Comparison of ENCODE assay signal across 11 cellular contexts in the genomic region with DNA sequence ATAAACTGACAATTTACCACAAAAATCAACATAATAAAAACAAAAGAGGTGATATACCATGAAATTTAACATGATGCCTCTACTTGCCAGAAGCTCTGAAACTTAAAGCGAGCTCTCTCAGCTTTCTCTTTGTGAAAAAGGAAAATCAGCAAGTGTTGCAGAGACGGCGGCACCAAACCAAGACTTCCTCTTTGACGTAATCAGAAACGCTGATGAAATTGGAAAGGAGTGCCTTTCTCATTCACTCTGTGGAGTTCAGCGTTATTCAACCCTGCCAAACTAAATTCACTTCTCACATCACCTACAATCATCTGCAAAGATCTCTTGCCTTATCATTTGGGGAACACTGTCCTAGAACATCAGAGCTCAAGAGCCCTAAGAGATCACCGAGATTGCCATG. TPM values are rescaled to one million over a fixed set of nuclear protein-coding genes. Genes with fewer than 3 reads are reported as not detected.
DNase-seq lines count a peak whose midpoint lies in the region; ATAC-seq and TF ChIP-seq lines count a peak whose summit lies in the region.
"Had no signal": no experiment of that assay in that cellular context is flagged by ENCODE, and none has a peak within 500 bp of the region (broad histone marks: within the 10 kb centered on the region; RNA-seq: fewer than 3 reads in every experiment).

No MANE protein-coding gene starts in this region.

- H3K36me3 ChIP-seq in DOHH2 (ENCODE audit: control insufficient read depth, low read length): no peaks in the 10 kb centered on the region
- peaks cover 38 to 94% (median 69%) of the 10 kb centered on the region in 3 experiments for H3K36me3 ChIP-seq in naive thymus-derived CD4-positive, alpha-beta T cell (ENCODE audit: control insufficient read depth in 2 of 3, insufficient read depth in 3 of 3, low read length in 3 of 3)
- peaks cover 7 to 67% (median 34%) of the 10 kb centered on the region in 4 donors for H3K36me3 ChIP-seq in right lobe of liver

- POLR2A ChIA-PET in naive thymus-derived CD4-positive, alpha-beta T cell (lab: Charles Lee): interaction anchor here (1.0 to 31.2 kb wide), 9 partner anchors 9 to 127 kb away, joined by 3 to 760 read pairs (median 7); a partner anchor contains a TSS

- peak overlapping the region; percentile 75 for H3K27ac Mint-ChIP-seq in T-helper 1 cell treated with Interleukin-12 subunit alpha and Interleukin-12 subunit beta and Interleukin-4 antibody, amounts not matched to agents 30 μg/mL and 1 μg/mL, for 36 hours
- H3K27ac Mint-ChIP-seq in naive thymus-derived CD4-positive, alpha-beta T cell: peak overlapping the region; percentile 76 to 99 (median 91)

- TF ChIP-seq CTCF in DOHH2 (IDR thresholded peaks at IDR 0.05; ENCODE audit: low read depth, low read length, poor library complexity, severe bottlenecking) (no peak), right lobe of liver (IDR thresholded peaks at IDR 0.05) (no peak), foreskin keratinocyte (conservative IDR thresholded peaks at IDR 0.05) (no peak)

- TF ChIP-seq POLR2A in right lobe of liver (IDR thresholded peaks at IDR 0.05): no peak

- H3K27me3 Mint-ChIP-seq in T-helper 1 cell treated with Interleukin-12 subunit alpha and Interleukin-12 subunit beta and Interleukin-4 antibody, amounts not matched to agents 30 μg/mL and 1 μg/mL, for 36 hours (ENCODE audit: low read depth): no peaks in the 10 kb centered on the region
- H3K27me3 Mint-ChIP-seq in naive thymus-derived CD4-positive, alpha-beta T cell: no peaks in the 10 kb centered on the region

- H3K4me2 ChIP-seq in DOHH2 (ENCODE audit: low read length): peak overlapping the region; percentile 6; the same call in 1 of the 2 replicates

- H3K4me1 ChIP-seq in DOHH2 (ENCODE audit: control insufficient read depth, low read length) (peaks cover 29% of the 10 kb centered on the region), right lobe of liver (peaks cover 0 to 8% (median 0%) of the 10 kb centered on the region in 4 donors), foreskin keratinocyte (no peaks in the 10 kb centered on the region)
- H3K4me1 ChIP-seq in naive thymus-derived CD4-positive, alpha-beta T cell (ENCODE audit: control insufficient read depth in 2 of 2, insufficient read depth in 2 of 2, low read length in 2 of 2): peaks cover 0 to 20% of the 10 kb centered on the region in 2 donors

- no peak overlapping the region for H3K4me3 Mint-ChIP-seq in T-helper 1 cell treated with Interleukin-12 subunit alpha and Interleukin-12 subunit beta and Interleukin-4 antibody, amounts not matched to agents 30 μg/mL and 1 μg/mL, for 36 hours
- peak overlapping the region; percentile 49 to 84 (median 69) for H3K4me3 Mint-ChIP-seq in naive thymus-derived CD4-positive, alpha-beta T cell

- peaks cover 64% of the 10 kb centered on the region for H3K36me3 Mint-ChIP-seq in T-helper 1 cell treated with Interleukin-12 subunit alpha and Interleukin-12 subunit beta and Interleukin-4 antibody, amounts not matched to agents 30 μg/mL and 1 μg/mL, for 36 hours (ENCODE audit: low read depth)
- peaks cover 19 to 72% (median 38%) of the 10 kb centered on the region in 5 donors for H3K36me3 Mint-ChIP-seq in naive thymus-derived CD4-positive, alpha-beta T cell

- H3K9me3 Mint-ChIP-seq in T-helper 1 cell treated with Interleukin-12 subunit alpha and Interleukin-12 subunit beta and Interleukin-4 antibody, amounts not matched to agents 30 μg/mL and 1 μg/mL, for 36 hours: no peaks in the 10 kb centered on the region
- no peaks in the 10 kb centered on the region for H3K9me3 Mint-ChIP-seq in naive thymus-derived CD4-positive, alpha-beta T cell

- no peaks in the 10 kb centered on the region for H4K20me1 ChIP-seq in DOHH2 (ENCODE audit: control insufficient read depth, insufficient read depth, low read depth, low read length)

- 53% methylated on average over 7 of the region's 7 CpGs for WGBS in right lobe of liver (ENCODE audit: insufficient coverage, low coverage, low lambda C conversion rate, missing lambda C conversion rate)

- no peaks in the 10 kb centered on the region; the same call in 1 of the 2 replicates for H3F3A ChIP-seq in DOHH2 (ENCODE audit: control insufficient read depth, insufficient read depth)

- peak in 7 of 9 donors; percentile 26 to 70 (median 54) for DNase-seq in naive thymus-derived CD4-positive, alpha-beta T cell
- DNase-seq in right lobe of liver (no peak), foreskin keratinocyte (no peak)
- DNase-seq: DMS153 had no signal

- intact Hi-C loops in naive thymus-derived CD4-positive, alpha-beta T cell (cut with micrococcal nuclease): loop anchor here (1.0 to 2.0 kb wide), 2 partner anchors 10 to 87 kb away; no protein-coding TSS in a partner anchor
- intact Hi-C loops in right lobe of liver (cut with DNase I): loop anchor here in 1 of 2 donors (10.0 kb wide), 1 partner anchor 119 kb away; no protein-coding TSS in a partner anchor

- peak; percentile 28 for ATAC-seq in GM21529 (IDR thresholded peaks at IDR 0.05; ENCODE audit: unreplicated experiment)
- ATAC-seq in naive thymus-derived CD4-positive, alpha-beta T cell: peak; percentile 62
- ATAC-seq in right lobe of liver: no peak
- ATAC-seq in HG03095 (IDR thresholded peaks at IDR 0.05; ENCODE audit: unreplicated experiment): no peak
- no peak for ATAC-seq in GM18873 (IDR thresholded peaks at IDR 0.05; ENCODE audit: low FRiP score, unreplicated experiment)
- ATAC-seq in foreskin keratinocyte: no peak

- H3K27me3 ChIP-seq in DOHH2 (ENCODE audit: control insufficient read depth, low read length) (no peaks in the 10 kb centered on the region), right lobe of liver (no peaks in the 10 kb centered on the region), foreskin keratinocyte (no peaks in the 10 kb centered on the region)
- no peaks in the 10 kb centered on the region for H3K27me3 ChIP-seq in naive thymus-derived CD4-positive, alpha-beta T cell (ENCODE audit: control insufficient read depth in 2 of 2, insufficient read depth in 2 of 2, low read length in 2 of 2)
- H3K27me3 ChIP-seq: right atrium auricular region had no signal

- H3K9me2 ChIP-seq in DOHH2 (replicated peaks; ENCODE audit: control insufficient read depth, low read length): no peaks in the 10 kb centered on the region

- H3K4me1 Mint-ChIP-seq in T-helper 1 cell treated with Interleukin-12 subunit alpha and Interleukin-12 subunit beta and Interleukin-4 antibody, amounts not matched to agents 30 μg/mL and 1 μg/mL, for 36 hours (ENCODE audit: low read depth): peaks cover 34% of the 10 kb centered on the region
- H3K4me1 Mint-ChIP-seq in naive thymus-derived CD4-positive, alpha-beta T cell: peaks cover 28 to 67% (median 51%) of the 10 kb centered on the region in 7 donors

- CTCF ChIA-PET in naive thymus-derived CD4-positive, alpha-beta T cell (lab: Charles Lee): interaction anchor here (0.6 to 13.8 kb wide), 29 partner anchors 7 to 892 kb away, joined by 3 to 403 read pairs (median 4); a partner anchor contains a TSS

- H3K4me3 ChIP-seq in DOHH2 (ENCODE audit: low read length) (no peak overlapping the region), right lobe of liver (no peak overlapping the region)
- H3K4me3 ChIP-seq in naive thymus-derived CD4-positive, alpha-beta T cell (ENCODE audit: low read length): no peak overlapping the region
- H3K4me3 ChIP-seq: lung, right atrium auricular region had no signal

- H3K27ac ChIP-seq in DOHH2 (ENCODE audit: low read depth, low read length): no peak overlapping the region
- peak overlapping the region; percentile 72 for H3K27ac ChIP-seq in naive thymus-derived CD4-positive, alpha-beta T cell (ENCODE audit: low read depth, low read length)
- H3K27ac ChIP-seq in right lobe of liver: no peak overlapping the region
- H3K27ac ChIP-seq in foreskin keratinocyte: no peak overlapping the region

- H3K9me3 ChIP-seq in DOHH2 (ENCODE audit: control insufficient read depth, insufficient read depth, low read length): no peaks in the 10 kb centered on the region
- no peaks in the 10 kb centered on the region for H3K9me3 ChIP-seq in naive thymus-derived CD4-positive, alpha-beta T cell (ENCODE audit: control insufficient read depth in 2 of 3, low read length in 3 of 3)
- H3K9me3 ChIP-seq in right lobe of liver: no peaks in the 10 kb centered on the region
- H3K9me3 ChIP-seq: right atrium auricular region had no signal

- H3K79me2 ChIP-seq in DOHH2 (ENCODE audit: control insufficient read depth, low read length): no peaks in the 10 kb centered on the region

RNA-seq across cellular contexts. Expression of a gene that starts 32.2 kb away (rescaled TPM):
- total RNA-seq in naive thymus-derived CD4-positive, alpha-beta T cell: 100 to 1,000 TPM; 212 to 512 (median 272) TPM
- 100 to 1,000 TPM; 272 to 295 TPM for polyA plus RNA-seq in naive thymus-derived CD4-positive, alpha-beta T cell
- total RNA-seq in right lobe of liver: 100 to 1,000 TPM; 143 to 236 (median 165) TPM
- 50.6 and 73.9 TPM in 2 replicates for total RNA-seq in foreskin keratinocyte
- 42.5 and 60.6 TPM in 2 replicates for polyA plus RNA-seq in foreskin keratinocyte

RNA-seq across cellular contexts. Expression of a gene that starts 44.6 kb away (rescaled TPM):
- 100 to 1,000 TPM; 124 to 234 (median 131) TPM for total RNA-seq in naive thymus-derived CD4-positive, alpha-beta T cell
- polyA plus RNA-seq in naive thymus-derived CD4-positive, alpha-beta T cell: 10 to 100 TPM; 28.9 to 45.2 TPM
- total RNA-seq in right lobe of liver (100 to 1,000 TPM in 1 of 6 experiments, 10 to 100 TPM in 5; 70.1 to 155 (median 79.1) TPM), foreskin keratinocyte (128 and 133 TPM in 2 replicates)
- 96.5 and 98.1 TPM in 2 replicates for polyA plus RNA-seq in foreskin keratinocyte

Comparison
In these comparisons a context has a peak if more than half of its experiments do, and no peak if none do; other contexts are left out.
1. ATAC-seq: peak in GM21529 (single experiment) and naive thymus-derived CD4-positive, alpha-beta T cell (single experiment); none in right lobe of liver (0 of 4), HG03095 (single experiment), GM18873 (single experiment) and foreskin keratinocyte (single experiment).
2. DNase-seq: peak in naive thymus-derived CD4-positive, alpha-beta T cell (7 of 9); none in right lobe of liver (0 of 3) and foreskin keratinocyte (0 of 2).